Comparison of ENCODE assay signal across 8 cellular contexts in genomic region chr3:4492240-4493007, GRCh38. TPM values are rescaled to one million over a fixed set of nuclear protein-coding genes. Genes with fewer than 3 reads are reported as not detected.
A peak's percentile ranks its signal among the peaks of the same experiment; 100 is the strongest.
DNase-seq lines count a peak whose midpoint lies in the region; ATAC-seq, FAIRE-seq and TF ChIP-seq lines count a peak whose summit lies in the region.

No MANE protein-coding gene starts in this region.

- peaks cover 7% of the 10 kb centered on the region for H3K27me3 Mint-ChIP-seq in T-helper 17 cell

- H3K27ac ChIP-seq in KMS-11 (no peak overlapping the region), K562 (ENCODE audit: extremely low read depth, low read depth, low read length) (peak overlapping the region; percentile 52)

- peaks cover 41% of the 10 kb centered on the region for H3K4me1 Mint-ChIP-seq in T-helper 17 cell

- H3K4me3 Mint-ChIP-seq in T-helper 17 cell: peak overlapping the region; percentile 95

- H3K9me3 ChIP-seq in T-helper 17 cell (ENCODE audit: control insufficient read depth, low read length, poor library complexity, severe bottlenecking) (no peaks in the 10 kb centered on the region), K562 (replicated peaks; ENCODE audit: control insufficient read depth, insufficient read depth, low read depth, low read length) (no peaks in the 10 kb centered on the region)

- no peak for TF ChIP-seq RAD21 in K562 (CRISPR knock-in tag; conservative IDR thresholded peaks at IDR 0.05 in 1 of 2, IDR thresholded peaks at IDR 0.05 in 1 of 2)

- TSS peak; percentile 71 for BruUV-seq in K562 (replicated peaks; lab: Mats Ljungman, UMichigan)

- H3K4me1 ChIP-seq in KMS-11 (ENCODE audit: low read depth, poor library complexity, severe bottlenecking) (peaks cover 42% of the 10 kb centered on the region), K562 (replicated peaks in 1 of 2; ENCODE audit: control insufficient read depth in 2 of 2, insufficient read depth in 2 of 2, low read length in 2 of 2) (peaks cover 17 to 25% of the 10 kb centered on the region in 2 experiments)

- POLR2A ChIA-PET in K562 (lab: Yijun Ruan, JAX): interaction anchor here (0.5 to 5.3 kb wide), 36 partner anchors 7 to 484 kb away, joined by 3 to 220 read pairs (median 6); partner anchors contain the start of gene SUMF1

- peak; percentile 42 for FAIRE-seq in K562 (lab: Jason Lieb, UNC)

- TF ChIP-seq EP300 in K562 (IDR thresholded peaks at IDR 0.05; ENCODE audit: low read length): no peak

- peak overlapping the region; percentile 54 for H3K4me2 ChIP-seq in KMS-11
- H3K4me2 ChIP-seq in K562 (ENCODE audit: insufficient read depth, low read length): peak overlapping the region; percentile 91

- TF ChIP-seq CTCF in KMS-11 (conservative IDR thresholded peaks at IDR 0.05; ENCODE audit: low read depth, low read length): no peak
- TF ChIP-seq CTCF in K562 (IDR thresholded peaks at IDR 0.05 in 2 of 3, conservative IDR thresholded peaks at IDR 0.05 in 1 of 3; ENCODE audit: insufficient read depth in 2 of 3, low read depth in 1 of 3, low read length in 3 of 3): 0 out of 6 replicates have a peak, but pooled peaks of 1 of the 3 experiments have one; percentile 0

- DNase-seq in NCI-H1105 treated with DMSO at 0.1 percent for 48 hours (lab: John Stamatoyannopoulos, UW) (peak; percentile 40), NCI-H1105 (lab: John Stamatoyannopoulos, UW) (no peak), T-helper 17 cell (peak; percentile 20 to 41 (median 21)), K562 (ENCODE audit: extremely low read depth in 1 of 4, low spot score in 3 of 4) (peak; percentile 47 to 70 (median 54)), renal cortical epithelial cell (ENCODE audit: low read depth) (peak; percentile 71)

- WGBS in K562 (ENCODE audit: insufficient coverage, low coverage, missing lambda C conversion rate): 2% methylated on average over 41 of the region's 41 CpGs

- no peaks in the 10 kb centered on the region for H3K36me3 Mint-ChIP-seq in T-helper 17 cell (ENCODE audit: low read depth)

- H3K36me3 ChIP-seq in KMS-11 (ENCODE audit: insufficient read depth): no peaks in the 10 kb centered on the region
- peaks cover 2% of the 10 kb centered on the region; the same call in 1 of the 3 replicates for H3K36me3 ChIP-seq in K562 (ENCODE audit: control insufficient read depth, insufficient read depth, low read length)

- H3K9me1 ChIP-seq in K562 (ENCODE audit: control insufficient read depth, insufficient read depth, low read length): peaks cover 4% of the 10 kb centered on the region

- in situ Hi-C loops in K562 (cut with MboI): no loop called here

- H3K4me3 ChIP-seq in KMS-11 (IDR thresholded peaks at IDR 0.05; ENCODE audit: insufficient read depth, low read depth, low read length): no peak overlapping the region
- H3K4me3 ChIP-seq in K562: peak overlapping the region; percentile 61
- peak overlapping the region; percentile 76 for H3K4me3 ChIP-seq in iPS-11a (ENCODE audit: low read depth, low read length)

- H2AFZ ChIP-seq in KMS-11 (ENCODE audit: low read depth) (peak overlapping the region; percentile 88; the same call in 1 of the 2 replicates), K562 (ENCODE audit: low read depth, low read length) (peak overlapping the region; percentile 94)

- intact Hi-C loops in K562 (cut with micrococcal nuclease): loop anchor here (1.0 to 2.0 kb wide), 3 partner anchors 25 to 142 kb away; partner anchors contain the start of gene SUMF1

- no peak for TF ChIP-seq POLR2A in K562 (conservative IDR thresholded peaks at IDR 0.05)

- ATAC-seq in T-helper 17 cell: peak; percentile 24
- peak; percentile 45 for ATAC-seq in K562
- no peak for ATAC-seq in GM21367 (IDR thresholded peaks at IDR 0.05; ENCODE audit: unreplicated experiment)

- H3K27me3 ChIP-seq in KMS-11 (ENCODE audit: insufficient read depth, low read depth): no peaks in the 10 kb centered on the region; the same call in 1 of the 2 replicates
- no peaks in the 10 kb centered on the region for H3K27me3 ChIP-seq in K562 (ENCODE audit: control insufficient read depth in 2 of 2, insufficient read depth in 2 of 2, low read length in 2 of 2)

- H3K27ac Mint-ChIP-seq in T-helper 17 cell: peak overlapping the region; percentile 96

- H4K20me1 ChIP-seq in KMS-11 (ENCODE audit: insufficient read depth): no peaks in the 10 kb centered on the region
- H4K20me1 ChIP-seq in K562 (replicated peaks; ENCODE audit: control insufficient read depth, insufficient read depth, low read length): no peaks in the 10 kb centered on the region

- H3K9ac ChIP-seq in KMS-11 (peak overlapping the region; percentile 50; the same call in 1 of the 2 replicates), K562 (ENCODE audit: insufficient read depth in 1 of 2, low read depth in 2 of 2, low read length in 2 of 2) (peak overlapping the region; percentile 71 to 92)

- H3K79me2 ChIP-seq in KMS-11 (ENCODE audit: insufficient read depth, low read depth) (no peaks in the 10 kb centered on the region), K562 (ENCODE audit: control insufficient read depth, insufficient read depth, low read length) (peaks cover 17% of the 10 kb centered on the region; the same call in 2 of the 3 replicates)

- CTCF ChIA-PET in K562 (lab: Yijun Ruan, JAX; ENCODE audit: low intra/inter-chr PET ratio): no interaction called here

TF ChIP-seq in K562, 482 proteins besides CTCF, POLR2A, EP300 and RAD21 (continues in another document):
- TF ChIP-seq ZNF23 (CRISPR knock-in tag; IDR thresholded peaks at IDR 0.05) (no peak), ARNT (IDR thresholded peaks at IDR 0.05) (no peak), DNMT1 (IDR thresholded peaks at IDR 0.05) (no peak), CREM (IDR thresholded peaks at IDR 0.05; ENCODE audit: low read depth) (peak; percentile 56), TEAD4 (IDR thresholded peaks at IDR 0.05; ENCODE audit: low read length) (peak; percentile 8; the same call in 1 of the 2 replicates), TEAD4 (CRISPR knock-in tag; IDR thresholded peaks at IDR 0.05; ENCODE audit: borderline replicate concordance) (no peak), CREB1 (IDR thresholded peaks at IDR 0.05) (no peak), CREB1 (CRISPR knock-in tag; IDR thresholded peaks at IDR 0.05) (0 out of 2 replicates have a peak, but pooled peaks have one; percentile 12), RCOR1 (IDR thresholded peaks at IDR 0.05; ENCODE audit: borderline replicate concordance in 1 of 2, low read depth in 2 of 2, low read length in 2 of 2) (peak in 1 of 2 experiments; percentile 3; a peak in 1 of 4 replicates), ZNF232 (CRISPR knock-in tag; IDR thresholded peaks at IDR 0.05) (peak; percentile 39; the same call in 1 of the 2 replicates)

RNA-seq across cellular contexts. Expression of gene ITPR1, which starts 0.7 kb away (rescaled TPM):
- 100 to 1,000 TPM in 1 of 2 donors, 10 to 100 TPM in 1; 92.0 to 102 TPM for total RNA-seq in T-helper 17 cell
- 159 and 255 TPM in 2 replicates for total RNA-seq in K562 (2011; cell fraction: chromatin; rRNA removed; ENCODE audit: low replicate concordance)
- total RNA-seq in K562 (2011; cell fraction: nucleolus; rRNA removed): 75.7 and 94.0 TPM in 2 replicates
- 134 and 202 TPM in 2 replicates for total RNA-seq in K562 (2011; cell fraction: nucleoplasm; rRNA removed)
- total RNA-seq in K562 (2014; rRNA removed): 22.4 and 22.9 TPM in 2 replicates
- total RNA-seq in K562 (2014; rRNA removed; fragmentation: Illumina TruSeq; extraction: Trizol): 40.0 and 43.3 TPM in 2 replicates
- total RNA-seq in K562 (2015; rRNA removed; fragmentation: Illumina TruSeq; extraction: Trizol): 31.1 and 32.3 TPM in 2 replicates
- 32.0 and 35.2 TPM in 2 replicates for total RNA-seq in K562 (2021)
- polyA plus RNA-seq in K562 (2011; rRNA removed): 20.6 and 27.4 TPM in 2 replicates
- polyA plus RNA-seq in K562 (2011; cell fraction: cytosol; rRNA removed): 5.8 and 10.0 TPM in 2 replicates
- 33.1 and 38.3 TPM in 2 replicates for polyA plus RNA-seq in K562 (2011; cell fraction: nucleus; rRNA removed)
- polyA plus RNA-seq in K562 (2012): 25.5 and 30.9 TPM in 2 replicates
- 23.7 and 24.8 TPM in 2 replicates for polyA plus RNA-seq in K562 (2014; fragmentation: Illumina TruSeq; extraction: Trizol)
- 10 to 100 TPM; 26.2 to 33.9 TPM for polyA plus RNA-seq in K562 (2014; fragmentation: Nextera tagmentation; extraction: Ambion mirVana)
- 17.7 and 23.5 TPM in 2 replicates for polyA plus RNA-seq in K562 (2014; rRNA removed)
- 91.6 and 111 TPM in 2 replicates for polyA minus RNA-seq in K562 (2011; rRNA and poly(A)+ RNA removed)
- polyA minus RNA-seq in K562 (2011; cell fraction: cytosol; rRNA and poly(A)+ RNA removed): 22.8 and 25.6 TPM in 2 replicates
- 77.7 and 104 TPM in 2 replicates for polyA minus RNA-seq in K562 (2011; cell fraction: nucleus; rRNA and poly(A)+ RNA removed)
- 7.8 and 30.0 TPM in 2 replicates for total RNA-seq in renal cortical epithelial cell

RNA-seq across cellular contexts. Expression of gene SUMF1, which starts 25.4 kb away (rescaled TPM):
- 10 to 100 TPM; 13.1 to 15.3 TPM for total RNA-seq in T-helper 17 cell
- 20.5 and 21.4 TPM in 2 replicates for total RNA-seq in K562 (2011; cell fraction: chromatin; rRNA removed; ENCODE audit: low replicate concordance)
- total RNA-seq in K562 (2011; cell fraction: nucleolus; rRNA removed): 18.0 and 18.2 TPM in 2 replicates
- 15.5 and 18.3 TPM in 2 replicates for total RNA-seq in K562 (2011; cell fraction: nucleoplasm; rRNA removed)
- total RNA-seq in K562 (2014; rRNA removed): 6.6 and 8.1 TPM in 2 replicates
- 4.2 and 4.6 TPM in 2 replicates for total RNA-seq in K562 (2014; rRNA removed; fragmentation: Illumina TruSeq; extraction: Trizol)
- 4.1 and 4.6 TPM in 2 replicates for total RNA-seq in K562 (2015; rRNA removed; fragmentation: Illumina TruSeq; extraction: Trizol)
- 5.6 and 6.0 TPM in 2 replicates for total RNA-seq in K562 (2021)
- polyA plus RNA-seq in K562 (2011; rRNA removed): 3.8 and 6.4 TPM in 2 replicates
- 5.6 and 16.4 TPM in 2 replicates for polyA plus RNA-seq in K562 (2011; cell fraction: cytosol; rRNA removed)
- 4.5 and 5.7 TPM in 2 replicates for polyA plus RNA-seq in K562 (2011; cell fraction: nucleus; rRNA removed)
- 3.5 and 4.1 TPM in 2 replicates for polyA plus RNA-seq in K562 (2012)
- polyA plus RNA-seq in K562 (2014; fragmentation: Illumina TruSeq; extraction: Trizol): 2.9 and 3.7 TPM in 2 replicates
- 1 to 10 TPM; 1.3 to 1.4 TPM for polyA plus RNA-seq in K562 (2014; fragmentation: Nextera tagmentation; extraction: Ambion mirVana)
- 5.2 and 7.4 TPM in 2 replicates for polyA plus RNA-seq in K562 (2014; rRNA removed)
- 10.9 and 15.6 TPM in 2 replicates for polyA minus RNA-seq in K562 (2011; rRNA and poly(A)+ RNA removed)
- polyA minus RNA-seq in K562 (2011; cell fraction: cytosol; rRNA and poly(A)+ RNA removed): 4.8 and 5.0 TPM in 2 replicates
- 22.3 and 23.8 TPM in 2 replicates for polyA minus RNA-seq in K562 (2011; cell fraction: nucleus; rRNA and poly(A)+ RNA removed)
- 94.0 and 121 TPM in 2 replicates for total RNA-seq in renal cortical epithelial cell
